Comparison of ENCODE assay signal across 1 cellular context in the genomic region with DNA sequence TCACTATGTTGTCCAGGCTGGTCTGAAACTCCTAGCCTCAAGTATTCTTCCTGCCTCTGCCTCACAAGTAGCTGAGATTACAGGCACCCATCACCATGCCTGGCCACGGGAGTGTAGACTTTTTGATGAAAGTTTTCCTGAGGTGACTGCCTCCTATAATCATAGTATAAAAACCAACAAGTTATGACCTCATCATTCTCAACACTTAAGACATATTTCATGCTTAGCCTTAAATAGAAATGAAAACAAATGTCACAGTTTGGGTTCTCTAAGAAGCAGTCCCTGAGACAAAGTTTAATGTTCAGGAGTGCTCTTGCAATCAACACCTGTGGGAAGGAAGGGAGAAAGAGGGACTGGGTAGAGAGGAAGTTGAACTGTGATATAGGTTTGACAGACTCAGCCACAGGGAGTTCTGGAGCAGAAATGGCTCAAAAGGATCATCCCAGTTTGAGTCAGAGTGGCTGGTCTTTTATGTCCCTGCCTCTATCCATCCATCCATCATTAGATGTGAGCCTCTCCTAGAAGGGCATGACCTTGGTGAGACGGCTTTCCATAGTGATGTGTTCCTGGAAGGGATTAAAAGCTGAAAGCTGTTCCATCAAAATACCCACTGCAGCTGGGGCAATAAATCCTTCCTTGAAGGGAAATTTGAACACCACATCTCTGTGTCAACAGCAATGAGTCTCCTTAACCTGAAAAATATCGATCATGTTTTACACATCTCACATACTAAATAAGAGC.
TF ChIP-seq lines count a peak whose summit lies in the region.

No MANE protein-coding gene starts in this region.

TF ChIP-seq in HepG2, 621 proteins besides CTCF, POLR2A, EP300 and RAD21:
- no peak for TF ChIP-seq MED8 (CRISPR knock-in tag; IDR thresholded peaks at IDR 0.05; ENCODE audit: insufficient replicate concordance)
- TF ChIP-seq, protein P1, sequence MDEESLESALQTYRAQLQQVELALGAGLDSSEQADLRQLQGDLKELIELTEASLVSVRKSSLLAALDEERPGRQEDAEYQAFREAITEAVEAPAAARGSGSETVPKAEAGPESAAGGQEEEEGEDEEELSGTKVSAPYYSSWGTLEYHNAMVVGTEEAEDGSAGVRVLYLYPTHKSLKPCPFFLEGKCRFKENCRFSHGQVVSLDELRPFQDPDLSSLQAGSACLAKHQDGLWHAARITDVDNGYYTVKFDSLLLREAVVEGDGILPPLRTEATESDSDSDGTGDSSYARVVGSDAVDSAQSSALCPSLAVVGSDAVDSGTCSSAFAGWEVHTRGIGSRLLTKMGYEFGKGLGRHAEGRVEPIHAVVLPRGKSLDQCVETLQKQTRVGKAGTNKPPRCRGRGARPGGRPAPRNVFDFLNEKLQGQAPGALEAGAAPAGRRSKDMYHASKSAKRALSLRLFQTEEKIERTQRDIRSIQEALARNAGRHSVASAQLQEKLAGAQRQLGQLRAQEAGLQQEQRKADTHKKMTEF (CRISPR knock-in tag; IDR thresholded peaks at IDR 0.05) = no peak
- TF ChIP-seq ATF7 (IDR thresholded peaks at IDR 0.05) = peak; percentile 82
- TF ChIP-seq ATF7 (CRISPR knock-in tag; IDR thresholded peaks at IDR 0.05) = no peak
